Comparison of ENCODE assay signal across 1 cellular context in the genomic region with DNA sequence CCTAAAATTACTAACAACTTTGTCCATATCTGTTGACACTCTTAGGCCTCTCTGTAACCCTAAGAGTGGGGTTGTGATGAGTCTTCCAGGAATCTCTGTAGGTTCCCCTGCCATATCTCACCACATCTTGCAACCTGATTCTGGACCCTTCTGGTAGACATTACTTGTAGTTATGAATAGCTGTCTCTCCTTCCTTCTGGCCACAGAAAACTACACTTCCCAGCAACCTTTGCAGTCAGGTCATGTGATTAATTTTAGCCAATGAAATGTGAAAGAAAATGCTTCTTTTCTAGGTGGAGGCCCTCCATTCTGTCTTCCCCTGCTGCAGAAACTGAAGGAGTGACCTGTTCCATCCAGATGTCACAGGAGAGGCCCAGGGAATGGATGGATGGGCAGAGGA.
A peak's percentile ranks its signal among the peaks of the same experiment; 100 is the strongest.
TF ChIP-seq lines count a peak whose summit lies in the region.

No MANE protein-coding gene starts in this region.

TF ChIP-seq in WTC11, 78 proteins besides CTCF, POLR2A, EP300 and RAD21 (continued from another document):
- TF ChIP-seq, protein P1, sequence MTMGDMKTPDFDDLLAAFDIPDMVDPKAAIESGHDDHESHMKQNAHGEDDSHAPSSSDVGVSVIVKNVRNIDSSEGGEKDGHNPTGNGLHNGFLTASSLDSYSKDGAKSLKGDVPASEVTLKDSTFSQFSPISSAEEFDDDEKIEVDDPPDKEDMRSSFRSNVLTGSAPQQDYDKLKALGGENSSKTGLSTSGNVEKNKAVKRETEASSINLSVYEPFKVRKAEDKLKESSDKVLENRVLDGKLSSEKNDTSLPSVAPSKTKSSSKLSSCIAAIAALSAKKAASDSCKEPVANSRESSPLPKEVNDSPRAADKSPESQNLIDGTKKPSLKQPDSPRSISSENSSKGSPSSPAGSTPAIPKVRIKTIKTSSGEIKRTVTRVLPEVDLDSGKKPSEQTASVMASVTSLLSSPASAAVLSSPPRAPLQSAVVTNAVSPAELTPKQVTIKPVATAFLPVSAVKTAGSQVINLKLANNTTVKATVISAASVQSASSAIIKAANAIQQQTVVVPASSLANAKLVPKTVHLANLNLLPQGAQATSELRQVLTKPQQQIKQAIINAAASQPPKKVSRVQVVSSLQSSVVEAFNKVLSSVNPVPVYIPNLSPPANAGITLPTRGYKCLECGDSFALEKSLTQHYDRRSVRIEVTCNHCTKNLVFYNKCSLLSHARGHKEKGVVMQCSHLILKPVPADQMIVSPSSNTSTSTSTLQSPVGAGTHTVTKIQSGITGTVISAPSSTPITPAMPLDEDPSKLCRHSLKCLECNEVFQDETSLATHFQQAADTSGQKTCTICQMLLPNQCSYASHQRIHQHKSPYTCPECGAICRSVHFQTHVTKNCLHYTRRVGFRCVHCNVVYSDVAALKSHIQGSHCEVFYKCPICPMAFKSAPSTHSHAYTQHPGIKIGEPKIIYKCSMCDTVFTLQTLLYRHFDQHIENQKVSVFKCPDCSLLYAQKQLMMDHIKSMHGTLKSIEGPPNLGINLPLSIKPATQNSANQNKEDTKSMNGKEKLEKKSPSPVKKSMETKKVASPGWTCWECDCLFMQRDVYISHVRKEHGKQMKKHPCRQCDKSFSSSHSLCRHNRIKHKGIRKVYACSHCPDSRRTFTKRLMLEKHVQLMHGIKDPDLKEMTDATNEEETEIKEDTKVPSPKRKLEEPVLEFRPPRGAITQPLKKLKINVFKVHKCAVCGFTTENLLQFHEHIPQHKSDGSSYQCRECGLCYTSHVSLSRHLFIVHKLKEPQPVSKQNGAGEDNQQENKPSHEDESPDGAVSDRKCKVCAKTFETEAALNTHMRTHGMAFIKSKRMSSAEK (CRISPR knock-in tag; IDR thresholded peaks at IDR 0.05; ENCODE audit: borderline replicate concordance) = no peak
- TF ChIP-seq, protein P2, sequence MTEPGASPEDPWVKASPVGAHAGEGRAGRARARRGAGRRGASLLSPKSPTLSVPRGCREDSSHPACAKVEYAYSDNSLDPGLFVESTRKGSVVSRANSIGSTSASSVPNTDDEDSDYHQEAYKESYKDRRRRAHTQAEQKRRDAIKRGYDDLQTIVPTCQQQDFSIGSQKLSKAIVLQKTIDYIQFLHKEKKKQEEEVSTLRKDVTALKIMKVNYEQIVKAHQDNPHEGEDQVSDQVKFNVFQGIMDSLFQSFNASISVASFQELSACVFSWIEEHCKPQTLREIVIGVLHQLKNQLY (CRISPR knock-in tag; IDR thresholded peaks at IDR 0.05) = no peak
- peak; percentile 61 for TF ChIP-seq NFYB (CRISPR knock-in tag; conservative IDR thresholded peaks at IDR 0.05; ENCODE audit: low read depth)
